In the genomic region with DNA sequence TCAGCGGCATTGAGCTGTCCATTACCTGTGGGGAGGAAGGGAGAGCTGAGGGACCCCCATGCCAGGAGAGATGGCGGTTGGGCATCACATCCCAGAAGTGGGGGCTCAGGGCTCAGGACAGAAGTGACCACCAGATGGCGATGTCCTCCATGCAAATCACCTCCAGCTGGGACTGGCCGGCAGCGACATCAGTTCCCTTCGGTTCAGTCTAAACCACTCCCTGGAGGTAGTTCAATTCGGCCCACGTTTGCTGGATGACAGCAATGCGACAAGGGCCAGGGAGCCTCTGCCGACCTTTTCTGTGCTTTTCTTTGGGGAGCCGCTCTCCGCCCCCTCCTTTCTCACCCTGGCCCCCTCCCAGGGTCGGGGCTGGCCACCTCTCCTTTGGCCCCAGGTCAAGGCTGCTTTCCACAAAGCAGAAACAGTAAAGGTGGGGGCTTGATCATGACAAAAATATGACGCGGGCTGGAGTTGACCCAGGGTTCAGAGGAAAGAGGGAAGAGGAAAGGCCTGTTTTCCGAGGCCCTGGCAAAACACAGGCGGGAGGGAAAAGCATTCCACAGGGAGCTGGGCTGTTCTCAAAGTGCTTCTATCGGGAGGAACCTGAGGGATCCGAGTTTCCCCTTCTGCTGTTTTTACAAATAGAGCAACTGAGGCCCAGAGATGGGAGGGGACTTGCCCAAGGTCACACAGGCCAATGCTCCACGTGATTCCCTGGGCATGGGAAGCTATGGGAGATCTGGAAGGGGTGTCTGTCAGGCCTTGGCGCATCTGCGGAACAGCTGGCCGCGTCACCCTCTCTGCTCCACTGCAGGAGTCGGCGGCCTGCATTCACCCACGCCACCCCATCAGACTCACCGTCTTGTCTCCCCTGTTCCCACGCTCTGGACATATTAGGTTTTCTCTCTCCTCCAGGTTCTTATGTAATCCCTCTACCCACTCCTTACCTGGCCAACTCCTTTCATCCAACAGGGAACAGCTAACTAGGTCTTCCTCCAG, we compare ENCODE assay signal across 8 cellular contexts. TPM values are rescaled to one million over a fixed set of nuclear protein-coding genes. Genes with fewer than 3 reads are reported as not detected.
DNase-seq lines count a peak whose midpoint lies in the region; ATAC-seq and TF ChIP-seq lines count a peak whose summit lies in the region.

No MANE protein-coding gene starts in this region.

- ATAC-seq in PC-3, result peak; percentile 89
- ATAC-seq in natural killer cell treated with Interleukin-12 subunit alpha and Interleukin-12 subunit beta and Interleukin-15 and Interleukin-18, amount 100 ng/mL, for 72 hours, result peak; percentile 57 to 63
- peak; percentile 75 for ATAC-seq in stimulated activated memory B cell treated with anti-CD40 and anti-IgM and Interleukin-4, amounts not matched to agents 10 μg/mL and 1 μg/mL and 100 μg/mL, for 72 hours
- no peak for ATAC-seq in HG02642 (IDR thresholded peaks at IDR 0.05; ENCODE audit: poor library complexity, unreplicated experiment)

- DNase-seq in AG09309 (ENCODE audit: low read depth) (peak; percentile 54), GM23248 (peak; percentile 93), PC-3 (peak; percentile 69), activated T-helper 1 cell treated with Interleukin-2 at 50 U/mL for 16 hours (ENCODE audit: low read depth) (peak; percentile 28), fibroblast of peridontal ligament (ENCODE audit: extremely low read depth) (peak; percentile 87)
- DNase-seq in natural killer cell treated with Interleukin-12 subunit alpha and Interleukin-12 subunit beta and Interleukin-15 and Interleukin-18, amount 100 ng/mL, for 72 hours (ENCODE audit: low spot score), result peak; percentile 77

- H3K36me3 ChIP-seq in GM23248 (ENCODE audit: low read depth), result no peaks in the 10 kb centered on the region
- H3K36me3 ChIP-seq in PC-3 (ENCODE audit: low read depth, low read length), result no peaks in the 10 kb centered on the region

- BruUV-seq in PC-3 (replicated peaks; lab: Mats Ljungman, UMichigan), result no TSS peak

- H3K4me1 ChIP-seq in GM23248 (ENCODE audit: insufficient read depth) (peaks cover 35% of the 10 kb centered on the region), PC-3 (ENCODE audit: insufficient read depth, low read length) (no peaks in the 10 kb centered on the region)

- H3K9me3 Mint-ChIP-seq in natural killer cell treated with Interleukin-12 subunit alpha and Interleukin-12 subunit beta and Interleukin-15 and Interleukin-18, amount 100 ng/mL, for 72 hours, result no peaks in the 10 kb centered on the region
- H3K9me3 Mint-ChIP-seq in stimulated activated memory B cell treated with anti-CD40 and anti-IgM and Interleukin-4, amounts not matched to agents 10 μg/mL and 1 μg/mL and 100 μg/mL, for 72 hours, result no peaks in the 10 kb centered on the region

- intact Hi-C loops in PC-3 (cut with micrococcal nuclease), result loop anchor here (5.0 to 10.0 kb wide), 4 partner anchors 133 to 518 kb away; no protein-coding TSS in a partner anchor

- POLR2A ChIA-PET in PC-3 (lab: Charles Lee; ENCODE audit: unreplicated experiment), result no interaction called here

- H3K4me3 ChIP-seq in AG09309 (ENCODE audit: control insufficient read depth, low read depth, low read length) (no peak overlapping the region), GM23248 (peak overlapping the region; percentile 49; the same call in 1 of the 2 replicates), PC-3 (ENCODE audit: low read length) (no peak overlapping the region)

- H3K4me1 Mint-ChIP-seq in natural killer cell treated with Interleukin-12 subunit alpha and Interleukin-12 subunit beta and Interleukin-15 and Interleukin-18, amount 100 ng/mL, for 72 hours (ENCODE audit: low read depth in 2 of 2), result peaks cover 0 to 2% of the 10 kb centered on the region in 2 donors
- H3K4me1 Mint-ChIP-seq in stimulated activated memory B cell treated with anti-CD40 and anti-IgM and Interleukin-4, amounts not matched to agents 10 μg/mL and 1 μg/mL and 100 μg/mL, for 72 hours, result peaks cover 14% of the 10 kb centered on the region

- H3K27me3 Mint-ChIP-seq in natural killer cell treated with Interleukin-12 subunit alpha and Interleukin-12 subunit beta and Interleukin-15 and Interleukin-18, amount 100 ng/mL, for 72 hours, result no peaks in the 10 kb centered on the region
- peaks cover 47% of the 10 kb centered on the region for H3K27me3 Mint-ChIP-seq in stimulated activated memory B cell treated with anti-CD40 and anti-IgM and Interleukin-4, amounts not matched to agents 10 μg/mL and 1 μg/mL and 100 μg/mL, for 72 hours

- H3K27ac ChIP-seq in GM23248 (peak overlapping the region; percentile 81), PC-3 (ENCODE audit: low read length) (no peak overlapping the region)

- H3K9me2 ChIP-seq in GM23248 (ENCODE audit: insufficient read depth), result no peaks in the 10 kb centered on the region
- no peaks in the 10 kb centered on the region for H3K9me2 ChIP-seq in PC-3 (replicated peaks; ENCODE audit: low read length)

- CTCF ChIA-PET in PC-3 (lab: Charles Lee), result no interaction called here

- H3K27ac Mint-ChIP-seq in natural killer cell treated with Interleukin-12 subunit alpha and Interleukin-12 subunit beta and Interleukin-15 and Interleukin-18, amount 100 ng/mL, for 72 hours, result no peak overlapping the region
- no peak overlapping the region for H3K27ac Mint-ChIP-seq in stimulated activated memory B cell treated with anti-CD40 and anti-IgM and Interleukin-4, amounts not matched to agents 10 μg/mL and 1 μg/mL and 100 μg/mL, for 72 hours

- no peaks in the 10 kb centered on the region for H3K27me3 ChIP-seq in GM23248 (replicated peaks; ENCODE audit: insufficient read depth)
- H3K27me3 ChIP-seq in PC-3 (ENCODE audit: low read length), result peaks cover 10% of the 10 kb centered on the region

- TF ChIP-seq CTCF in AG09309 (IDR thresholded peaks at IDR 0.05; ENCODE audit: control insufficient read depth, insufficient read depth, low read depth, low read length, missing control alignments) (peak; percentile 89), PC-3 (conservative IDR thresholded peaks at IDR 0.05; ENCODE audit: low read depth, low read length) (peak; percentile 70)

- in situ Hi-C loops in GM23248 (cut with MboI), result loop anchor here (5.0 to 10.0 kb wide), 2 partner anchors 268 to 456 kb away; no protein-coding TSS in a partner anchor

- H3F3A ChIP-seq in GM23248 (ENCODE audit: insufficient read depth) (peaks cover 10% of the 10 kb centered on the region; the same call in 1 of the 2 replicates), PC-3 (ENCODE audit: low read length, unreplicated experiment) (no peaks in the 10 kb centered on the region)

- H3K36me3 Mint-ChIP-seq in natural killer cell treated with Interleukin-12 subunit alpha and Interleukin-12 subunit beta and Interleukin-15 and Interleukin-18, amount 100 ng/mL, for 72 hours, result no peaks in the 10 kb centered on the region
- H3K36me3 Mint-ChIP-seq in stimulated activated memory B cell treated with anti-CD40 and anti-IgM and Interleukin-4, amounts not matched to agents 10 μg/mL and 1 μg/mL and 100 μg/mL, for 72 hours, result no peaks in the 10 kb centered on the region

- no peaks in the 10 kb centered on the region for H3K79me2 ChIP-seq in GM23248 (ENCODE audit: insufficient read depth)
- no peaks in the 10 kb centered on the region for H3K79me2 ChIP-seq in PC-3 (ENCODE audit: low read length)

- 24 to 34% methylated on average over 25 to 29 of the region's 29 CpGs for WGBS in GM23248 (ENCODE audit: low coverage in 1 of 2, low lambda C conversion rate in 2 of 2, missing lambda C conversion rate in 2 of 2), 2 experiments

- H3K9ac ChIP-seq in GM23248 (peak overlapping the region; percentile 79), PC-3 (ENCODE audit: low read length) (no peak overlapping the region)

- H3K4me3 Mint-ChIP-seq in natural killer cell treated with Interleukin-12 subunit alpha and Interleukin-12 subunit beta and Interleukin-15 and Interleukin-18, amount 100 ng/mL, for 72 hours, result no peak overlapping the region
- no peak overlapping the region for H3K4me3 Mint-ChIP-seq in stimulated activated memory B cell treated with anti-CD40 and anti-IgM and Interleukin-4, amounts not matched to agents 10 μg/mL and 1 μg/mL and 100 μg/mL, for 72 hours

- H2AFZ ChIP-seq in GM23248 (peak overlapping the region; percentile 92), PC-3 (ENCODE audit: low read length) (no peak overlapping the region)

- H3K9me3 ChIP-seq in GM23248 (ENCODE audit: low read depth) (no peaks in the 10 kb centered on the region), PC-3 (ENCODE audit: low read length) (no peaks in the 10 kb centered on the region)

- H3K4me2 ChIP-seq in GM23248 (ENCODE audit: unreplicated experiment) (peak overlapping the region; percentile 76), PC-3 (ENCODE audit: low read length) (peak overlapping the region; percentile 41; the same call in 1 of the 2 replicates)

- H4K20me1 ChIP-seq in GM23248 (ENCODE audit: insufficient read depth), result no peaks in the 10 kb centered on the region
- no peaks in the 10 kb centered on the region for H4K20me1 ChIP-seq in PC-3 (ENCODE audit: low read length)

RNA-seq across cellular contexts. Expression of a gene that starts 54.7 kb away (rescaled TPM):
- total RNA-seq in GM23248 (2014; rRNA removed; shearing (Covaris generic)), result 82.3 and 89.2 TPM in 2 replicates
- 93.3 and 94.2 TPM in 2 replicates for polyA plus RNA-seq in GM23248 (2016; fragmentation: Nextera tagmentation; extraction: Ambion mirVana)
- total RNA-seq in PC-3 (2014; rRNA removed), result 43.6 and 44.2 TPM in 2 replicates
- total RNA-seq in natural killer cell treated with Interleukin-12 subunit alpha and Interleukin-12 subunit beta and Interleukin-15 and Interleukin-18, amount 100 ng/mL, for 72 hours, result 10 to 100 TPM; 79.5 to 91.7 TPM

Comparison
In these comparisons a context has a peak if more than half of its experiments do, and no peak if none do; other contexts are left out.
1. DNase-seq: peak in every context shown above with its lines; median percentile 93 in GM23248; 87 in fibroblast of peridontal ligament; 77 in natural killer cell treated with Interleukin-12 subunit alpha and Interleukin-12 subunit beta and Interleukin-15 and Interleukin-18, amount 100 ng/mL, for 72 hours; 69 in PC-3; 54 in AG09309; 28 in activated T-helper 1 cell treated with Interleukin-2 at 50 U/mL for 16 hours.